In the genomic region with DNA sequence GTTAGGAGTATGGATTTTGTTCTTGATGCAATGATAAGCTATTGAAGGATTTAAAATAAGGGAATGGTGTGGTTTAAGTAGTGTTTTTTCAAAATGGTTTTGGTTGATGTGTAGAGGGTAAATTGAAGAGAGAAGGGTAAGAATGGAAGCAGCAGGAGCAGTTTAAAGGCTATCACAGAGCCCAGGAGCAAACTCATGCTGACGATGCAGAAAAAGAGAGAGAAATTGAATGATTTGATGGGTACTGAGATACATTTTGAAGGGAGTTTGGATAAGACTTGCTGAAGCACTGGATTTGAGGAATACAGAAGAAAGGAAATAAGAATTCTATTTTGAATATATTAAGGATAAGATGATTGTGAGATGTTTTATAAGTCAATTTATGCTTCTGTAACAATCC, we compare ENCODE assay signal across 23 cellular contexts.
"Had no signal": no experiment of that assay in that cellular context is flagged by ENCODE, and none has a peak within 500 bp of the region (broad histone marks: within the 10 kb centered on the region; RNA-seq: fewer than 3 reads in every experiment).

No MANE protein-coding gene starts in this region.

- H3K27ac ChIP-seq: RWPE1 had no signal

- H3K4me2 ChIP-seq: SK-N-SH had no signal

- H3K36me3 ChIP-seq: MG63 had no signal

- H3K9me3 ChIP-seq: MG63, SK-N-SH had no signal

- ATAC-seq: Panc1, PC-3, T-cell had no signal

- H3K27me3 ChIP-seq: MG63 had no signal

- H3K9ac ChIP-seq: SK-N-SH had no signal

- DNase-seq: KG1, MG63, NCI-H1092, NCI-H1105 treated with DMSO at 0.1 percent for 48 hours, NCI-H1417 treated with DMSO at 0.1 percent for 48 hours, NCI-H146, NCI-H1694 treated with DMSO at 0.1 percent for 48 hours, NCI-H1930, NCI-H2081, NCI-H2171, NCI-H226, NCI-H446, NCI-H510A, NCI-H524 treated with DMSO at 0.1 percent for 48 hours, NCI-H69, NCI-H774, PC-3, SHP77, SK-N-SH, SW 1271, T-cell had no signal

- H3K4me3 ChIP-seq: MG63 had no signal
